In the genomic region with DNA sequence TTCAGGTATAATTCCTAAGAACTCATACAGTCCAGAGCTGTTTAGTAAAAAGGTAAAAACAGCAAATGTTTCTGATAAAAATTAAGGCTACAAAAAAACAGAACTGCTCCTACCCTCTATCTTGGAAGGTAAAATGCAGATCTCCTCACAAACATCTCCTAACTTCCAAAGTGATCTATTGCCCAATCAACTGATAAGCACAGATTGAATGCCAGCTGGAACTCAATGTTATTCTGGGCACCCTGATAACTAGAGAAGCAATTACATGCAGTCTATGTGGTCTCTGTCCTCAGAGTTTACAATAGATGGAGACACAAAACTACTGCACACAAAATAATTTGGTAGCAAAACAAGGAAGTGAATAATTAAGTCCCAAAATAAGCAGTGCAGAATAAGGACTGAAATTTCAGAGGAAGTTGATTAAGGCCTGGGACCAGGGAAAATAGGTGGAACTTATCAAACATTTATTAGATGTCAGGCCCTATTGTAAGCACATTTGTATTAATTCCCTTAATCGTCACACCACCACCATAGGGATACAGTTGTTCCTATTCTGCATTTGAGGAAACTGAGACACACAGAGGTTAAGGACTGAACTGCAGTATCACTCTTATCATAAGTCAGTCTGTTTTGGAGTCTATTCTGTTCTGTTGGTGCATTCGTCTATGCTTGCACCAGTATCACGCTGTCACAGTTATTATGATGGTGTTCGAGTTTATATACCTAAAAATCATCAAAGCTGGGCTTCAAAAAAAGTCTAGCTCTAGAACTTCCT, we compare ENCODE assay signal across 2 cellular contexts.
TF ChIP-seq lines count a peak whose summit lies in the region.

No MANE protein-coding gene starts in this region.

TF ChIP-seq in HCT116, 20 proteins besides CTCF, POLR2A, EP300 and RAD21:
- TF ChIP-seq, protein P1, sequence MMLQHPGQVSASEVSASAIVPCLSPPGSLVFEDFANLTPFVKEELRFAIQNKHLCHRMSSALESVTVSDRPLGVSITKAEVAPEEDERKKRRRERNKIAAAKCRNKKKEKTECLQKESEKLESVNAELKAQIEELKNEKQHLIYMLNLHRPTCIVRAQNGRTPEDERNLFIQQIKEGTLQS (IDR thresholded peaks at IDR 0.05), result no peak
- TF ChIP-seq JUND (IDR thresholded peaks at IDR 0.05) (no peak), ZFX (IDR thresholded peaks at IDR 0.05) (no peak), ZNF274 (IDR thresholded peaks at IDR 0.05; ENCODE audit: low read depth, low read length) (no peak), EZH2 (IDR thresholded peaks at IDR 0.05) (no peak), SRF (IDR thresholded peaks at IDR 0.05; ENCODE audit: low read depth) (no peak), FOSL1 (IDR thresholded peaks at IDR 0.05; ENCODE audit: low read depth) (no peak), TCF7L2 (IDR thresholded peaks at IDR 0.05; ENCODE audit: borderline replicate concordance, extremely low read depth, insufficient read depth, insufficient read length) (no peak), SIN3A (IDR thresholded peaks at IDR 0.05; ENCODE audit: low read depth) (no peak), YY1 (IDR thresholded peaks at IDR 0.05; ENCODE audit: extremely low read depth, insufficient replicate concordance, low read depth, low read length) (no peak), CEBPB (IDR thresholded peaks at IDR 0.05; ENCODE audit: low read depth) (no peak), ELF1 (IDR thresholded peaks at IDR 0.05; ENCODE audit: borderline replicate concordance, low read depth) (no peak), SP1 (IDR thresholded peaks at IDR 0.05; ENCODE audit: low read depth) (no peak), POLR2AphosphoS5 (IDR thresholded peaks at IDR 0.05; ENCODE audit: low read depth, low read length) (no peak), EZH2phosphoT487 (IDR thresholded peaks at IDR 0.05; ENCODE audit: borderline replicate concordance) (no peak), CBX3 (IDR thresholded peaks at IDR 0.05; ENCODE audit: low read depth) (no peak)
- TF ChIP-seq, protein P2, sequence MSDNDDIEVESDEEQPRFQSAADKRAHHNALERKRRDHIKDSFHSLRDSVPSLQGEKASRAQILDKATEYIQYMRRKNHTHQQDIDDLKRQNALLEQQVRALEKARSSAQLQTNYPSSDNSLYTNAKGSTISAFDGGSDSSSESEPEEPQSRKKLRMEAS (IDR thresholded peaks at IDR 0.05), result no peak
- TF ChIP-seq, protein P3, sequence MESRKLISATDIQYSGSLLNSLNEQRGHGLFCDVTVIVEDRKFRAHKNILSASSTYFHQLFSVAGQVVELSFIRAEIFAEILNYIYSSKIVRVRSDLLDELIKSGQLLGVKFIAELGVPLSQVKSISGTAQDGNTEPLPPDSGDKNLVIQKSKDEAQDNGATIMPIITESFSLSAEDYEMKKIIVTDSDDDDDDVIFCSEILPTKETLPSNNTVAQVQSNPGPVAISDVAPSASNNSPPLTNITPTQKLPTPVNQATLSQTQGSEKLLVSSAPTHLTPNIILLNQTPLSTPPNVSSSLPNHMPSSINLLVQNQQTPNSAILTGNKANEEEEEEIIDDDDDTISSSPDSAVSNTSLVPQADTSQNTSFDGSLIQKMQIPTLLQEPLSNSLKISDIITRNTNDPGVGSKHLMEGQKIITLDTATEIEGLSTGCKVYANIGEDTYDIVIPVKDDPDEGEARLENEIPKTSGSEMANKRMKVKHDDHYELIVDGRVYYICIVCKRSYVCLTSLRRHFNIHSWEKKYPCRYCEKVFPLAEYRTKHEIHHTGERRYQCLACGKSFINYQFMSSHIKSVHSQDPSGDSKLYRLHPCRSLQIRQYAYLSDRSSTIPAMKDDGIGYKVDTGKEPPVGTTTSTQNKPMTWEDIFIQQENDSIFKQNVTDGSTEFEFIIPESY (IDR thresholded peaks at IDR 0.05; ENCODE audit: extremely low read depth, insufficient replicate concordance, low read length), result no peak

TF ChIP-seq in endothelial cell of umbilical vein, 7 proteins besides CTCF, POLR2A, EP300 and RAD21:
- TF ChIP-seq, protein P2 (IDR thresholded peaks at IDR 0.05; ENCODE audit: insufficient read depth, insufficient read length), result no peak
- no peak for TF ChIP-seq GATA2 (IDR thresholded peaks at IDR 0.05; ENCODE audit: insufficient read depth, insufficient read length, low read depth, low read length)
- TF ChIP-seq FOS (IDR thresholded peaks at IDR 0.05; ENCODE audit: borderline replicate concordance, insufficient read depth, low read length), result no peak
- no peak for TF ChIP-seq POLR2AphosphoS5 (IDR thresholded peaks at IDR 0.05; ENCODE audit: insufficient read depth, low read depth, low read length)
- TF ChIP-seq JUN (IDR thresholded peaks at IDR 0.05; ENCODE audit: borderline replicate concordance, insufficient read depth, insufficient read length, low read depth), result no peak
- no peak for TF ChIP-seq MYC (IDR thresholded peaks at IDR 0.05; ENCODE audit: low read depth, low read length)
- TF ChIP-seq EZH2 (IDR thresholded peaks at IDR 0.05; ENCODE audit: borderline replicate concordance, low read depth, low read length, severe bottlenecking), result no peak
